21 cellular contexts compared by ENCODE assay signal in the genomic region with DNA sequence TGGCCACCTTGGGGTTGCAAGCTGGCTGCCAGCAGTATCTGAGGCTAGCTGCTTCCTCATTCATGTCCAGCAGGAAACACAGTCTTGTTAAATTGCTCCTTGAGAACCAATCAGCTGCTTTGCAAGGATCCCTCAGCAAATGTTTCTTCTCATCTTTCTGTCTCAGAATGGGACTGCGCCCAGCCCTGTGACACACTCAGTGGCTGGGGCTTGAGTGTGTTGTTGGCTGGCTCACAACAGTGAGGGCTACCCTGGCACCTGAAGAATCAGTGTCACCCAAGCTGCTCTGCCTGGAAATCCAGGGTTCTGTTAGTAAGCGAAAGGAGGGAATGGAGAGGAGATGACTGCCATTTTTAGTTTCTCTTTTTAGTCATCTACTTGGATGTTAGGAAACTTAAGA.
DNase-seq lines count a peak whose midpoint lies in the region; ATAC-seq and TF ChIP-seq lines count a peak whose summit lies in the region.
"Had no signal": no experiment of that assay in that cellular context is flagged by ENCODE, and none has a peak within 500 bp of the region (broad histone marks: within the 10 kb centered on the region; RNA-seq: fewer than 3 reads in every experiment).

No MANE protein-coding gene starts in this region.

- in situ Hi-C loops in GM13976 (cut with MboI; ENCODE audit: low sequenced_read_pairs, unreplicated experiment): no loop called here

- DNase-seq in Right ventricle myocardium inferior (ENCODE audit: missing footprints): peak; percentile 76
- no peak for DNase-seq in cardiac septum (ENCODE audit: low spot score)
- DNase-seq in left ventricle myocardium superior: peak; percentile 56
- peak; percentile 13 for DNase-seq in mucosa of gallbladder (ENCODE audit: low spot score)
- no peak for DNase-seq in GM13976 (ENCODE audit: low spot score)
- no peak for DNase-seq in GF-D8 (lab: John Stamatoyannopoulos, UW)
- DNase-seq: 8988T, ACHN, Kasumi-1, MV-4-11, NCI-H1105, NCI-H1436 treated with DMSO at 0.1 percent for 48 hours, NCI-H187 treated with DMSO at 0.1 percent for 48 hours, NCI-H446, NCI-H524 treated with DMSO at 0.1 percent for 48 hours, NCI-H774, SJCRH30 had no signal

- ATAC-seq in Right ventricle myocardium inferior (peak; percentile 38), left ventricle myocardium superior (peak; percentile 59), HG03432 (IDR thresholded peaks at IDR 0.05; ENCODE audit: unreplicated experiment) (no peak), GM18520 (IDR thresholded peaks at IDR 0.05; ENCODE audit: unreplicated experiment) (no peak)
- ATAC-seq: HCT116, SK-N-SH treated with all-trans-retinoic acid at 6 μM for 48 hours had no signal

- intact Hi-C loops in Right ventricle myocardium inferior (cut with DNase I): no loop called here
- intact Hi-C loops in cardiac septum (cut with DNase I): no loop called here
- intact Hi-C loops in left ventricle myocardium superior (cut with micrococcal nuclease): no loop called here

- TF ChIP-seq CTCF in GM13976 (IDR thresholded peaks at IDR 0.05; ENCODE audit: borderline replicate concordance, control extremely low read depth, extremely low read depth, insufficient read depth, missing control alignments): no peak

Comparison
In these comparisons a context has a peak if more than half of its experiments do, and no peak if none do; other contexts are left out.
1. DNase-seq: peak in Right ventricle myocardium inferior (single experiment), left ventricle myocardium superior (single experiment) and mucosa of gallbladder (single experiment); none in cardiac septum (single experiment), GM13976 (single experiment) and GF-D8 (single experiment).
2. ATAC-seq: peak in Right ventricle myocardium inferior (single experiment) and left ventricle myocardium superior (single experiment); none in HG03432 (single experiment) and GM18520 (single experiment).